In genomic region chr3:141498592-141499223, GRCh38 we compare ENCODE assay signal across 8 cellular contexts. TPM values are rescaled to one million over a fixed set of nuclear protein-coding genes. Genes with fewer than 3 reads are reported as not detected.
DNase-seq lines count a peak whose midpoint lies in the region; ATAC-seq and TF ChIP-seq lines count a peak whose summit lies in the region.

No MANE protein-coding gene starts in this region.

- H3K36me3 Mint-ChIP-seq in HFFc6 (ENCODE audit: low read depth), result no peaks in the 10 kb centered on the region; the same call in 1 of the 2 replicates

- TF ChIP-seq CTCF in fibroblast of villous mesenchyme (IDR thresholded peaks at IDR 0.05; ENCODE audit: insufficient read depth, low read depth, low read length) (no peak), HFFc6 (IDR thresholded peaks at IDR 0.05) (no peak)

- no peaks in the 10 kb centered on the region; the same call in 1 of the 2 replicates for H3K27me3 Mint-ChIP-seq in HFFc6 (ENCODE audit: insufficient read depth)

- ATAC-seq in GM19463 (IDR thresholded peaks at IDR 0.05; ENCODE audit: unreplicated experiment) (peak; percentile 99), HG03558 (IDR thresholded peaks at IDR 0.05; ENCODE audit: extremely low read depth, unreplicated experiment) (peak; percentile 77)

- H3K27ac Mint-ChIP-seq in HFFc6, result no peak overlapping the region

- no peak overlapping the region for H3K4me3 ChIP-seq in fibroblast of villous mesenchyme (ENCODE audit: low read depth, low read length)

- peak; percentile 99 to 100 for DNase-seq in AML-193 (lab: John Stamatoyannopoulos, UW)
- peak; percentile 82 to 83 for DNase-seq in activated CD4-positive, alpha-beta T cell treated with anti-CD3 and anti-CD28 coated beads for 4 hours
- peak; percentile 56 for DNase-seq in fibroblast of villous mesenchyme (ENCODE audit: low read depth)
- peak; percentile 72 for DNase-seq in stimulated activated CD8-positive, alpha-beta memory T cell treated with anti-CD3 and anti-CD28 coated beads, Interleukin-15, amount 100 ng/mL, for 1 hour (ENCODE audit: low read depth)
- DNase-seq in HFFc6, result no peak
- DNase-seq in T1000 (lab: John Stamatoyannopoulos, UW), result no peak

- no peaks in the 10 kb centered on the region for H3K9me3 Mint-ChIP-seq in HFFc6

- H3K4me3 Mint-ChIP-seq in HFFc6, result no peak overlapping the region

- peaks cover 29% of the 10 kb centered on the region for H3K4me1 Mint-ChIP-seq in HFFc6 (ENCODE audit: low read depth)

RNA-seq across cellular contexts. Expression of gene RASA2, which starts 11.9 kb away (rescaled TPM):
- 11.3 and 18.1 TPM in 2 replicates for total RNA-seq in fibroblast of villous mesenchyme
- 10 to 100 TPM; 12.6 to 17.7 (median 14.5) TPM for total RNA-seq in HFFc6 (2021; fragmentation: NEBNext Ultra II Directional; extraction: Animal tissue kit (Norgen Biotek cat#: 25700))

Comparison
In these comparisons a context has a peak if more than half of its experiments do, and no peak if none do; other contexts are left out.
1. DNase-seq: peak in AML-193 (2 of 2), activated CD4-positive, alpha-beta T cell treated with anti-CD3 and anti-CD28 coated beads for 4 hours (2 of 2), fibroblast of villous mesenchyme (single experiment) and stimulated activated CD8-positive, alpha-beta memory T cell treated with anti-CD3 and anti-CD28 coated beads, Interleukin-15, amount 100 ng/mL, for 1 hour (single experiment); none in HFFc6 (single experiment) and T1000 (single experiment).